8 cellular contexts compared by ENCODE assay signal in genomic region chr22:35627267-35628041, GRCh38. TPM values are rescaled to one million over a fixed set of nuclear protein-coding genes. Genes with fewer than 3 reads are reported as not detected.
DNase-seq lines count a peak whose midpoint lies in the region; ATAC-seq and FAIRE-seq lines count a peak whose summit lies in the region.

No MANE protein-coding gene starts in this region.

- 3% methylated on average over 21 of the region's 21 CpGs for WGBS in esophagus, 2 donors

- H3K4me1 Mint-ChIP-seq in stimulated activated naive B cell treated with anti-CD40 and anti-IgM and Interleukin-4, amounts not matched to agents 10 μg/mL and 1 μg/mL and 100 μg/mL, for 72 hours, result peaks cover 25 to 36% of the 10 kb centered on the region in 2 donors

- H3K27me3 ChIP-seq in esophagus (ENCODE audit: control insufficient read depth in 1 of 2, insufficient read depth in 2 of 2, low read length in 2 of 2), result no peaks in the 10 kb centered on the region
- no peaks in the 10 kb centered on the region for H3K27me3 ChIP-seq in mucosa of rectum (ENCODE audit: control insufficient read depth in 2 of 2, insufficient read depth in 2 of 2, low read length in 2 of 2)

- H3K9me3 Mint-ChIP-seq in stimulated activated naive B cell treated with anti-CD40 and anti-IgM and Interleukin-4, amounts not matched to agents 10 μg/mL and 1 μg/mL and 100 μg/mL, for 72 hours, result peaks cover 0 to 2% of the 10 kb centered on the region in 2 donors

- H3K4me1 ChIP-seq in esophagus (ENCODE audit: control insufficient read depth in 2 of 2, insufficient read depth in 2 of 2, low read length in 1 of 2) (peaks cover 0 to 4% of the 10 kb centered on the region in 2 donors), mucosa of rectum (ENCODE audit: control insufficient read depth in 2 of 2, insufficient read depth in 2 of 2, low read length in 2 of 2) (peaks cover 10 to 11% of the 10 kb centered on the region in 2 donors)

- peak overlapping the region; percentile 69 to 77 for H3K4me3 Mint-ChIP-seq in stimulated activated naive B cell treated with anti-CD40 and anti-IgM and Interleukin-4, amounts not matched to agents 10 μg/mL and 1 μg/mL and 100 μg/mL, for 72 hours

- H3K36me3 ChIP-seq in esophagus (ENCODE audit: control insufficient read depth in 2 of 2, insufficient read depth in 2 of 2, low read length in 1 of 2) (no peaks in the 10 kb centered on the region), mucosa of rectum (ENCODE audit: control insufficient read depth in 2 of 2, insufficient read depth in 2 of 2, low read length in 2 of 2) (no peaks in the 10 kb centered on the region)

- peak overlapping the region; percentile 76 to 85 for H3K9ac ChIP-seq in mucosa of rectum (ENCODE audit: low read depth in 1 of 2, low read length in 2 of 2)

- DNase-seq in AG08396 (ENCODE audit: low spot score) (peak; percentile 72), GM19239 (ENCODE audit: insufficient read length, low spot score) (peak; percentile 33), NCI-H748 (lab: John Stamatoyannopoulos, UW; ENCODE audit: unreplicated experiment) (peak; percentile 69)
- DNase-seq in activated T-cell treated with anti-CD3 and anti-CD28 coated beads, Interleukin-2, amount 50 U/mL, for 1 hour, result peak; percentile 58
- no peak for DNase-seq in stimulated activated naive B cell treated with anti-CD40 and anti-IgM and Interleukin-4, amounts not matched to agents 10 μg/mL and 1 μg/mL and 100 μg/mL, for 72 hours

- H3K36me3 Mint-ChIP-seq in stimulated activated naive B cell treated with anti-CD40 and anti-IgM and Interleukin-4, amounts not matched to agents 10 μg/mL and 1 μg/mL and 100 μg/mL, for 72 hours, result peaks cover 0 to 2% of the 10 kb centered on the region in 2 donors

- peaks cover 50 to 68% of the 10 kb centered on the region in 2 donors for H3K27me3 Mint-ChIP-seq in stimulated activated naive B cell treated with anti-CD40 and anti-IgM and Interleukin-4, amounts not matched to agents 10 μg/mL and 1 μg/mL and 100 μg/mL, for 72 hours

- H3K9me3 ChIP-seq in esophagus (ENCODE audit: control insufficient read depth in 2 of 2, insufficient read depth in 1 of 2, low read depth in 1 of 2, low read length in 1 of 2) (no peaks in the 10 kb centered on the region), mucosa of rectum (ENCODE audit: control insufficient read depth in 2 of 2, low read length in 2 of 2) (no peaks in the 10 kb centered on the region)

- peak overlapping the region; percentile 88 to 93 for H3K27ac ChIP-seq in esophagus (ENCODE audit: low read depth in 2 of 2, low read length in 1 of 2)
- H3K27ac ChIP-seq in mucosa of rectum (ENCODE audit: low read depth in 2 of 2, low read length in 2 of 2), result peak overlapping the region; percentile 83 to 95

- FAIRE-seq in GM19239 (lab: Jason Lieb, UNC), result peak; percentile 71

- no peak overlapping the region for H3K27ac Mint-ChIP-seq in stimulated activated naive B cell treated with anti-CD40 and anti-IgM and Interleukin-4, amounts not matched to agents 10 μg/mL and 1 μg/mL and 100 μg/mL, for 72 hours

- peak; percentile 31 to 46 for ATAC-seq in stimulated activated naive B cell treated with anti-CD40 and anti-IgM and Interleukin-4, amounts not matched to agents 10 μg/mL and 1 μg/mL and 100 μg/mL, for 72 hours (replicated peaks)
- no peak for ATAC-seq in HG02981 (IDR thresholded peaks at IDR 0.05; ENCODE audit: unreplicated experiment)

- H3K4me3 ChIP-seq in esophagus (ENCODE audit: low read depth in 1 of 2, low read length in 2 of 2) (peak overlapping the region; percentile 49 to 55), mucosa of rectum (ENCODE audit: low read length in 2 of 2) (peak overlapping the region; percentile 87)

RNA-seq across cellular contexts. Expression of gene MB, which starts 10.3 kb away (rescaled TPM):
- 1 to 10 TPM; 2.5 to 5.1 TPM for polyA plus RNA-seq in esophagus

RNA-seq across cellular contexts. Expression of gene APOL6, which starts 20.8 kb away (rescaled TPM):
- 1 to 10 TPM; 2.8 to 3.8 TPM for polyA plus RNA-seq in esophagus
